Comparison of ENCODE assay signal across 11 cellular contexts in the genomic region with DNA sequence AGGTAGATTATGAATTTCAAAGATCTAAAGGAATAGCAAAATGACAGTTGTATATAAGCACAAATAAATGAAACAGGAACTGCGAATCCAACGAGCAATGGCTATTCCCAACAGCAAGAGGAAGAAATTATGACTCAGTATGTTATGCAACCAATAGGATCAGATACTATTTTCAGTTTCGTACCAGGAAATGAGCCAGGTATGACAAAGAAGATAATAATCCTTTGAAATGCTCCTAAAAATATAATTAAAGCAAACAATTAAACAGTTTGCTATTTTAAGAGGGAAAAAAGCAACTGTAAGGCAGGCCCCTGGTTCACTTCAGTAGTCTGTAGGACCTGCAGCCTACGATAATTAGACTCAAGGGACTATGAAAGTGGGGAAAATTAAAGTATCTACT. TPM values are rescaled to one million over a fixed set of nuclear protein-coding genes. Genes with fewer than 3 reads are reported as not detected.
DNase-seq lines count a peak whose midpoint lies in the region; ATAC-seq, FAIRE-seq and TF ChIP-seq lines count a peak whose summit lies in the region.
"Had no signal": no experiment of that assay in that cellular context is flagged by ENCODE, and none has a peak within 500 bp of the region (broad histone marks: within the 10 kb centered on the region; RNA-seq: fewer than 3 reads in every experiment).

No MANE protein-coding gene starts in this region.

- no peak for TF ChIP-seq POLR2A in A549 (IDR thresholded peaks at IDR 0.05; ENCODE audit: low read length)

- no peaks in the 10 kb centered on the region for H3K36me3 ChIP-seq in lower lobe of right lung

- TF ChIP-seq EP300 in A549 (IDR thresholded peaks at IDR 0.05) = no peak; a peak in 1 of 5 replicates

- no peaks in the 10 kb centered on the region for H3K27me3 ChIP-seq in lower lobe of right lung (ENCODE audit: low read depth)

- H3K9me3 Mint-ChIP-seq in activated CD4-positive, alpha-beta memory T cell treated with anti-CD3 and anti-CD28 coated beads for 36 hours = no peaks in the 10 kb centered on the region
- no peaks in the 10 kb centered on the region for H3K9me3 Mint-ChIP-seq in mesothelial cell of epicardium

- no peak for TF ChIP-seq RAD21 in A549 (conservative IDR thresholded peaks at IDR 0.05 in 1 of 2, IDR thresholded peaks at IDR 0.05 in 1 of 2)

- DNase-seq in A549 (ENCODE audit: low read depth in 1 of 2, low spot score in 1 of 2) (peak; percentile 50 to 55), LoVo (ENCODE audit: low spot score) (peak; percentile 83), cerebellar cortex (ENCODE audit: low spot score) (peak; percentile 57), lower lobe of right lung (no peak), activated gamma-delta T cell (lab: John Stamatoyannopoulos, UW) (no peak), mesothelial cell of epicardium (ENCODE audit: low spot score in 2 of 2, unreplicated experiment in 2 of 2) (no peak), NCI-H1694 treated with DMSO at 0.1 percent for 48 hours (lab: John Stamatoyannopoulos, UW) (no peak)
- no peak for DNase-seq in activated CD4-positive, alpha-beta memory T cell treated with anti-CD3 and anti-CD28 coated beads for 36 hours
- DNase-seq: central memory CD4-positive, alpha-beta T cell had no signal

- no peaks in the 10 kb centered on the region for H3K27me3 Mint-ChIP-seq in activated CD4-positive, alpha-beta memory T cell treated with anti-CD3 and anti-CD28 coated beads for 36 hours
- H3K27me3 Mint-ChIP-seq in mesothelial cell of epicardium (ENCODE audit: low read depth) = no peaks in the 10 kb centered on the region

- ATAC-seq in A549 (peak; percentile 66 to 75; a peak in 5 of 6 replicates), lower lobe of right lung (peak; percentile 64 to 83)

- H3K36me3 Mint-ChIP-seq in activated CD4-positive, alpha-beta memory T cell treated with anti-CD3 and anti-CD28 coated beads for 36 hours = peaks cover 20% of the 10 kb centered on the region
- no peaks in the 10 kb centered on the region for H3K36me3 Mint-ChIP-seq in mesothelial cell of epicardium

- H3K4me1 ChIP-seq in A549 (peaks cover 22% of the 10 kb centered on the region), lower lobe of right lung (peaks cover 36% of the 10 kb centered on the region)

- no peak for FAIRE-seq in A549 (lab: Jason Lieb, UNC)
- FAIRE-seq: D721Med had no signal

- intact Hi-C loops in lower lobe of right lung (cut with DNase I) = no loop called here
- intact Hi-C loops in activated CD4-positive, alpha-beta memory T cell treated with anti-CD3 and anti-CD28 coated beads for 36 hours (cut with micrococcal nuclease) = no loop called here

- POLR2A ChIA-PET in A549 (lab: Yijun Ruan, JAX) = no interaction called here
- POLR2A ChIA-PET in activated CD4-positive, alpha-beta memory T cell treated with anti-CD3 and anti-CD28 coated beads for 36 hours (lab: Charles Lee) = no interaction called here

- peaks cover 10% of the 10 kb centered on the region for H3K4me1 Mint-ChIP-seq in activated CD4-positive, alpha-beta memory T cell treated with anti-CD3 and anti-CD28 coated beads for 36 hours (ENCODE audit: low read depth)
- H3K4me1 Mint-ChIP-seq in mesothelial cell of epicardium = peaks cover 46% of the 10 kb centered on the region

- H3K27ac ChIP-seq in A549 (peak overlapping the region; percentile 39 to 75; a peak in 5 of 6 replicates), lower lobe of right lung (peak overlapping the region; percentile 8)
- H3K27ac ChIP-seq: SK-N-MC had no signal

- H3K4me2 ChIP-seq in A549 = peak overlapping the region; percentile 69

- no peak overlapping the region for H3K4me3 Mint-ChIP-seq in activated CD4-positive, alpha-beta memory T cell treated with anti-CD3 and anti-CD28 coated beads for 36 hours
- no peak overlapping the region for H3K4me3 Mint-ChIP-seq in mesothelial cell of epicardium

- CTCF ChIA-PET in A549 (lab: Yijun Ruan, JAX) = no interaction called here
- CTCF ChIA-PET in activated CD4-positive, alpha-beta memory T cell treated with anti-CD3 and anti-CD28 coated beads for 36 hours (lab: Charles Lee) = no interaction called here

- no peak overlapping the region for H3K27ac Mint-ChIP-seq in activated CD4-positive, alpha-beta memory T cell treated with anti-CD3 and anti-CD28 coated beads for 36 hours
- no peak overlapping the region for H3K27ac Mint-ChIP-seq in mesothelial cell of epicardium

- TF ChIP-seq CTCF in A549 (IDR thresholded peaks at IDR 0.05) = no peak
- no peak for TF ChIP-seq CTCF in lower lobe of right lung (IDR thresholded peaks at IDR 0.05)
- no peak for TF ChIP-seq CTCF in mesothelial cell of epicardium (IDR thresholded peaks at IDR 0.05; ENCODE audit: unreplicated experiment)

- H3K4me3 ChIP-seq in A549 (no peak overlapping the region), lower lobe of right lung (peak overlapping the region; percentile 17)
- H3K4me3 ChIP-seq: SK-N-MC had no signal

- H3K9me3 ChIP-seq in A549 = no peaks in the 10 kb centered on the region
- H3K9me3 ChIP-seq in lower lobe of right lung = no peaks in the 10 kb centered on the region

- 32% methylated on average over 4 of the region's 4 CpGs for WGBS in A549 (ENCODE audit: missing lambda C conversion rate)

TF ChIP-seq in A549, 52 proteins besides CTCF, POLR2A, EP300 and RAD21:
- TF ChIP-seq, protein P1, sequence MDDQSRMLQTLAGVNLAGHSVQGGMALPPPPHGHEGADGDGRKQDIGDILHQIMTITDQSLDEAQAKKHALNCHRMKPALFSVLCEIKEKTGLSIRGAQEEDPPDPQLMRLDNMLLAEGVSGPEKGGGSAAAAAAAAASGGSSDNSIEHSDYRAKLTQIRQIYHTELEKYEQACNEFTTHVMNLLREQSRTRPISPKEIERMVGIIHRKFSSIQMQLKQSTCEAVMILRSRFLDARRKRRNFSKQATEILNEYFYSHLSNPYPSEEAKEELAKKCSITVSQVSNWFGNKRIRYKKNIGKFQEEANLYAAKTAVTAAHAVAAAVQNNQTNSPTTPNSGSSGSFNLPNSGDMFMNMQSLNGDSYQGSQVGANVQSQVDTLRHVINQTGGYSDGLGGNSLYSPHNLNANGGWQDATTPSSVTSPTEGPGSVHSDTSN (IDR thresholded peaks at IDR 0.05) = no peak
- 0 out of 2 replicates have a peak, but pooled peaks have one; percentile 35 for TF ChIP-seq GATA3 (IDR thresholded peaks at IDR 0.05; ENCODE audit: borderline replicate concordance)
- TF ChIP-seq FOSL2 (IDR thresholded peaks at IDR 0.05) = peak; percentile 83
- TF ChIP-seq FOSL2 (CRISPR knock-in tag; IDR thresholded peaks at IDR 0.05) = peak; percentile 92
- peak; percentile 74 for TF ChIP-seq JUNB (IDR thresholded peaks at IDR 0.05)
- TF ChIP-seq RFX5 (IDR thresholded peaks at IDR 0.05) = no peak
- TF ChIP-seq CEBPB (IDR thresholded peaks at IDR 0.05) = peak; percentile 83 to 89
- 0 out of 3 replicates have a peak, but pooled peaks have one; percentile 19 for TF ChIP-seq SMC3 (IDR thresholded peaks at IDR 0.05)
- TF ChIP-seq CHD2 (IDR thresholded peaks at IDR 0.05; ENCODE audit: low read length, partially characterized antibody) = no peak

RNA-seq across cellular contexts. Expression of a gene that starts 58.9 kb away (rescaled TPM):
- polyA plus RNA-seq in A549 (2011; rRNA removed) = 12.9 and 15.9 TPM in 2 replicates
- polyA plus RNA-seq in A549 (2012; cell fraction: cytosol; rRNA removed) = 6.9 and 7.2 TPM in 2 replicates
- 3.6 and 5.7 TPM in 2 replicates for polyA plus RNA-seq in A549 (2012; cell fraction: nucleus; rRNA removed)
- polyA plus RNA-seq in A549 (2017; fragmentation: RNase III; extraction: RNeasy Plus Mini Kit Qiagen cat#74134 plus additional on column Dnase treatment) = 9.4 to 11.2 TPM (median 11.1 TPM) in 3 replicates
- polyA minus RNA-seq in A549 (2011; rRNA and poly(A)+ RNA removed) = 3.4 and 4.3 TPM in 2 replicates
- total RNA-seq in lower lobe of right lung = 17.3 TPM
- total RNA-seq in activated CD4-positive, alpha-beta memory T cell treated with anti-CD3 and anti-CD28 coated beads for 36 hours = 10 to 100 TPM; 38.8 to 40.9 TPM
- 23.7 to 24.8 TPM (median 24.1 TPM) in 3 replicates for total RNA-seq in mesothelial cell of epicardium

Comparison
In these comparisons a context has a peak if more than half of its experiments do, and no peak if none do; other contexts are left out.
1. DNase-seq: peak in A549 (2 of 2), LoVo (single experiment) and cerebellar cortex (single experiment); none in lower lobe of right lung (single experiment), activated gamma-delta T cell (single experiment), activated CD4-positive, alpha-beta memory T cell treated with anti-CD3 and anti-CD28 coated beads for 36 hours (single experiment), mesothelial cell of epicardium (0 of 2) and NCI-H1694 treated with DMSO at 0.1 percent for 48 hours (single experiment).